Comparison of ENCODE assay signal across 16 cellular contexts in genomic region chr4:166502660-166503059, GRCh38.
DNase-seq lines count a peak whose midpoint lies in the region; ATAC-seq, FAIRE-seq and TF ChIP-seq lines count a peak whose summit lies in the region.
"Had no signal": no experiment of that assay in that cellular context is flagged by ENCODE, and none has a peak within 500 bp of the region (broad histone marks: within the 10 kb centered on the region; RNA-seq: fewer than 3 reads in every experiment).

No MANE protein-coding gene starts in this region.

- no peak overlapping the region for H3K4me2 ChIP-seq in GM23338
- H3K4me2 ChIP-seq in HepG2 (ENCODE audit: low read depth, low read length): no peak overlapping the region

- H2AFZ ChIP-seq in GM23338 (peak overlapping the region; percentile 70), HepG2 (ENCODE audit: low read length) (no peak overlapping the region)

- H3K27ac ChIP-seq in GM23338 (ENCODE audit: low read depth) (no peak overlapping the region), HepG2 (ENCODE audit: extremely low read length, insufficient read depth, low read length) (no peak overlapping the region), aorta (ENCODE audit: low read depth in 1 of 2, low read length in 2 of 2) (no peak overlapping the region), brain microvascular endothelial cell (no peak overlapping the region)

- H3K36me3 ChIP-seq in GM23338 (ENCODE audit: insufficient read depth): no peaks in the 10 kb centered on the region
- H3K36me3 ChIP-seq in HepG2 (replicated peaks in 1 of 2; ENCODE audit: control insufficient read depth in 1 of 2, insufficient read depth in 2 of 2, low read length in 2 of 2): no peaks in the 10 kb centered on the region
- H3K36me3 ChIP-seq in aorta (ENCODE audit: control insufficient read depth in 1 of 2, insufficient read depth in 2 of 2, low read length in 1 of 2): no peaks in the 10 kb centered on the region
- H3K36me3 ChIP-seq in brain microvascular endothelial cell (replicated peaks): no peaks in the 10 kb centered on the region

- H3K9me2 ChIP-seq in GM23338 (ENCODE audit: insufficient read depth): peaks cover 9% of the 10 kb centered on the region

- CTCF ChIA-PET in HepG2 (lab: Yijun Ruan, JAX; ENCODE audit: low intra/inter-chr PET ratio, low total read pairs): interaction anchor here (1.5 kb wide), 1 partner anchor 92 kb away, joined by 5 read pairs; no protein-coding TSS in a partner anchor

- POLR2A ChIA-PET in HepG2 (lab: Yijun Ruan, JAX): no interaction called here

- H3K9ac ChIP-seq in HepG2 (ENCODE audit: insufficient read depth, low read depth, low read length): no peak overlapping the region

- no peak for TF ChIP-seq EP300 in HepG2 (IDR thresholded peaks at IDR 0.05; ENCODE audit: low read depth in 2 of 2, low read length in 2 of 2)
- TF ChIP-seq EP300 in HepG2 (CRISPR knock-in tag; IDR thresholded peaks at IDR 0.05; ENCODE audit: borderline replicate concordance): no peak

- peaks cover 8% of the 10 kb centered on the region for H3K4me1 Mint-ChIP-seq in GM23338
- H3K4me1 Mint-ChIP-seq: B cell had no signal

- H3K36me3 Mint-ChIP-seq in GM23338 (ENCODE audit: low read depth): no peaks in the 10 kb centered on the region

- no peaks in the 10 kb centered on the region for H3F3A ChIP-seq in GM23338 (replicated peaks; ENCODE audit: low read depth)

- H3K9me3 ChIP-seq in HepG2 (ENCODE audit: low read length) (no peaks in the 10 kb centered on the region), aorta (ENCODE audit: control insufficient read depth, low read length) (no peaks in the 10 kb centered on the region)

- no peak for DNase-seq in GM23338 (ENCODE audit: low spot score)
- DNase-seq in HepG2 (ENCODE audit: low spot score): no peak
- peak; percentile 67 for DNase-seq in posterior vena cava (ENCODE audit: low spot score)
- DNase-seq in aorta: no peak
- DNase-seq in brain microvascular endothelial cell: no peak
- DNase-seq in germinal center (ENCODE audit: low spot score): no peak
- DNase-seq: C1 segment of cervical spinal cord; Calu3; CD4-positive, alpha-beta T cell; DMS 273 treated with DMSO at 0.1 percent for 48 hours had no signal

- no peak for TF ChIP-seq POLR2A in HepG2 (IDR thresholded peaks at IDR 0.05; ENCODE audit: insufficient read depth in 1 of 2, low read depth in 2 of 2, low read length in 2 of 2)

- H3K4me1 ChIP-seq in GM23338 (ENCODE audit: insufficient read depth) (no peaks in the 10 kb centered on the region; the same call in 1 of the 2 replicates), HepG2 (ENCODE audit: insufficient read depth, low read length) (no peaks in the 10 kb centered on the region), aorta (ENCODE audit: control insufficient read depth in 1 of 2, insufficient read depth in 2 of 2, low read length in 2 of 2) (no peaks in the 10 kb centered on the region)

- ATAC-seq in GM23338 (no peak; the same call in 2 of the 3 replicates), HepG2 (peak; percentile 51), aorta (ENCODE audit: low FRiP score) (peak; percentile 31), HG03432 (IDR thresholded peaks at IDR 0.05; ENCODE audit: unreplicated experiment) (no peak)

- intact Hi-C loops in HepG2 (cut with micrococcal nuclease; ENCODE audit: unreplicated experiment): loop anchor here (1.0 kb wide), 1 partner anchor 92 kb away; no protein-coding TSS in a partner anchor
- intact Hi-C loops in posterior vena cava (cut with DNase I): no loop called here
- intact Hi-C loops in aorta (cut with DNase I): no loop called here

- no peak for TF ChIP-seq RAD21 in HepG2 (CRISPR knock-in tag; IDR thresholded peaks at IDR 0.05)

- no peak overlapping the region for H3K4me3 Mint-ChIP-seq in GM23338
- H3K4me3 Mint-ChIP-seq: B cell; CD4-positive, alpha-beta T cell had no signal

- H3K27ac Mint-ChIP-seq in GM23338: no peak overlapping the region
- H3K27ac Mint-ChIP-seq: B cell; CD4-positive, alpha-beta T cell had no signal

- peaks cover 2% of the 10 kb centered on the region; the same call in 2 of the 3 replicates for H3K9me3 Mint-ChIP-seq in GM23338

- H3K4me3 ChIP-seq in GM23338 (no peak overlapping the region), HepG2 (replicated peaks in 1 of 3; ENCODE audit: insufficient read depth in 1 of 3, low read depth in 2 of 3, low read length in 3 of 3) (no peak overlapping the region), aorta (ENCODE audit: low read length in 2 of 2) (no peak overlapping the region), brain microvascular endothelial cell (ENCODE audit: low read depth, low read length) (no peak overlapping the region)

- no peaks in the 10 kb centered on the region for H3K27me3 Mint-ChIP-seq in GM23338 (ENCODE audit: insufficient read depth, low read depth, poor library complexity)
- H3K27me3 Mint-ChIP-seq: B cell; CD4-positive, alpha-beta T cell had no signal

- no TSS peak for BruUV-seq in HepG2 (replicated peaks; lab: Mats Ljungman, UMichigan)

- H3K79me2 ChIP-seq in GM23338 (replicated peaks; ENCODE audit: insufficient read depth) (no peaks in the 10 kb centered on the region), HepG2 (ENCODE audit: insufficient read depth, low read length) (no peaks in the 10 kb centered on the region)

- FAIRE-seq in HepG2 (lab: Jason Lieb, UNC): no peak
- FAIRE-seq: A204.1, G401.6, GM12892, H54 had no signal

- H4K20me1 ChIP-seq in GM23338 (replicated peaks; ENCODE audit: insufficient read depth): no peaks in the 10 kb centered on the region
- H4K20me1 ChIP-seq in HepG2 (ENCODE audit: insufficient read depth, low read length): no peaks in the 10 kb centered on the region

- in situ Hi-C loops in HepG2 (cut with HindIII; ENCODE audit: extremely low pct_ligation_motif_present, low pct_unique_long_range_greater_than_20kb): no loop called here
- in situ Hi-C loops in brain microvascular endothelial cell (cut with HindIII; ENCODE audit: low pct_ligation_motif_present, low sequenced_read_pairs): no loop called here

- 0% methylated on average over 1 of the region's 9 CpGs for WGBS in HepG2 (ENCODE audit: low lambda C conversion rate)
- WGBS in aorta, 2 donors: 93 to 96% methylated on average over 9 of the region's 9 CpGs

- H3K27me3 ChIP-seq in GM23338 (ENCODE audit: insufficient read depth): no peaks in the 10 kb centered on the region
- no peaks in the 10 kb centered on the region for H3K27me3 ChIP-seq in HepG2 (ENCODE audit: control insufficient read depth in 1 of 2, insufficient read depth in 2 of 2, low read length in 2 of 2)
- H3K27me3 ChIP-seq in aorta (ENCODE audit: control insufficient read depth in 1 of 2, insufficient read depth in 2 of 2, low read length in 1 of 2): peaks cover 0 to 2% of the 10 kb centered on the region in 2 donors
- no peaks in the 10 kb centered on the region for H3K27me3 ChIP-seq in brain microvascular endothelial cell (replicated peaks)

- no peak for TF ChIP-seq CTCF in GM23338 (conservative IDR thresholded peaks at IDR 0.05; ENCODE audit: low read depth in 2 of 2)
- no peak for TF ChIP-seq CTCF in HepG2 (CRISPR knock-in tag; IDR thresholded peaks at IDR 0.05)
- no peak for TF ChIP-seq CTCF in brain microvascular endothelial cell (IDR thresholded peaks at IDR 0.05; ENCODE audit: low read depth, low read length, missing control alignments)

TF ChIP-seq in GM23338, 12 proteins besides CTCF, POLR2A, EP300 and RAD21 (continues in another document):
- TF ChIP-seq CREB1 (CRISPR knock-in tag; IDR thresholded peaks at IDR 0.05; ENCODE audit: low read depth): no peak
- no peak for TF ChIP-seq ZNF114 (CRISPR knock-in tag; IDR thresholded peaks at IDR 0.05)

TF ChIP-seq in HepG2, 621 proteins besides CTCF, POLR2A, EP300 and RAD21:
- TF ChIP-seq YEATS4 (CRISPR knock-in tag; IDR thresholded peaks at IDR 0.05; ENCODE audit: borderline replicate concordance): no peak

Comparison
In these comparisons a context has a peak if more than half of its experiments do, and no peak if none do; other contexts are left out.
1. ATAC-seq: peak in HepG2 (single experiment) and aorta (single experiment); none in GM23338 (single experiment) and HG03432 (single experiment).